1 cellular context compared by ENCODE assay signal in genomic region chr12:56299853-56300643, GRCh38.
A peak's percentile ranks its signal among the peaks of the same experiment; 100 is the strongest.
TF ChIP-seq lines count a peak whose summit lies in the region.

Gene CS, minus strand, starts transcription at chr12:56300330. Its CDS starts 129 bp downstream, at chr12:56300201.

TF ChIP-seq in HepG2, 621 proteins besides CTCF, POLR2A, EP300 and RAD21 (continued from another document and continues in another):
- TF ChIP-seq ETV6 (CRISPR knock-in tag; conservative IDR thresholded peaks at IDR 0.05): 0 out of 2 replicates have a peak, but pooled peaks have one; percentile 23
- 0 out of 2 replicates have a peak, but pooled peaks have one; percentile 68 for TF ChIP-seq THYN1 (CRISPR knock-in tag; IDR thresholded peaks at IDR 0.05; ENCODE audit: borderline replicate concordance, low read depth)
- no peak for TF ChIP-seq MTF1 (CRISPR knock-in tag; IDR thresholded peaks at IDR 0.05)
- peak; percentile 43 for TF ChIP-seq ZNF781 (CRISPR knock-in tag; IDR thresholded peaks at IDR 0.05; ENCODE audit: borderline replicate concordance, not compliant biosample characterization)
- TF ChIP-seq SAP130 (CRISPR knock-in tag; IDR thresholded peaks at IDR 0.05; ENCODE audit: low read depth): peak; percentile 72
- TF ChIP-seq BORCS8-MEF2B (CRISPR knock-in tag; IDR thresholded peaks at IDR 0.05): peak; percentile 11; the same call in 1 of the 2 replicates
- 0 out of 2 replicates have a peak, but pooled peaks have one; percentile 22 for TF ChIP-seq CREB1 (IDR thresholded peaks at IDR 0.05)
- TF ChIP-seq CREB1 (CRISPR knock-in tag; IDR thresholded peaks at IDR 0.05): peak; percentile 49; the same call in 1 of the 2 replicates
- peak; percentile 36; the same call in 1 of the 2 replicates for TF ChIP-seq SRY (CRISPR knock-in tag; IDR thresholded peaks at IDR 0.05)
- no peak for TF ChIP-seq ZNF839 (CRISPR knock-in tag; IDR thresholded peaks at IDR 0.05; ENCODE audit: borderline replicate concordance)
- no peak for TF ChIP-seq NBN (conservative IDR thresholded peaks at IDR 0.05)
- TF ChIP-seq ZNF143 (CRISPR knock-in tag; IDR thresholded peaks at IDR 0.05): no peak
- TF ChIP-seq KDM6A (CRISPR knock-in tag; IDR thresholded peaks at IDR 0.05; ENCODE audit: low read depth): no peak
- TF ChIP-seq ZNF224 (CRISPR knock-in tag; IDR thresholded peaks at IDR 0.05): no peak
- peak; percentile 20; the same call in 1 of the 2 replicates for TF ChIP-seq HNF4A (CRISPR knock-in tag; IDR thresholded peaks at IDR 0.05)
- TF ChIP-seq ARNT2 (CRISPR knock-in tag; IDR thresholded peaks at IDR 0.05; ENCODE audit: low read depth): peak; percentile 64; the same call in 1 of the 2 replicates
- peak; percentile 81 for TF ChIP-seq ZFX (CRISPR knock-in tag; IDR thresholded peaks at IDR 0.05; ENCODE audit: low read depth)
- TF ChIP-seq KLF6 (CRISPR knock-in tag; IDR thresholded peaks at IDR 0.05): 0 out of 2 replicates have a peak, but pooled peaks have one; percentile 24
- no peak for TF ChIP-seq TRIM22 (IDR thresholded peaks at IDR 0.05)
- TF ChIP-seq ZSCAN22 (CRISPR knock-in tag; IDR thresholded peaks at IDR 0.05): peak; percentile 65; the same call in 1 of the 2 replicates
- peak; percentile 63; the same call in 1 of the 2 replicates for TF ChIP-seq ZBTB3 (CRISPR knock-in tag; IDR thresholded peaks at IDR 0.05; ENCODE audit: borderline replicate concordance, low read depth)
- TF ChIP-seq ZNF691 (CRISPR knock-in tag; IDR thresholded peaks at IDR 0.05; ENCODE audit: borderline replicate concordance, low read depth): peak; percentile 78
- no peak for TF ChIP-seq MYNN (CRISPR knock-in tag; IDR thresholded peaks at IDR 0.05; ENCODE audit: low read depth)
- TF ChIP-seq ZFP82 (CRISPR knock-in tag; IDR thresholded peaks at IDR 0.05; ENCODE audit: borderline replicate concordance): 0 out of 2 replicates have a peak, but pooled peaks have one; percentile 50
- TF ChIP-seq DMTF1 (CRISPR knock-in tag; IDR thresholded peaks at IDR 0.05): no peak
- no peak for TF ChIP-seq ZBTB37 (CRISPR knock-in tag; IDR thresholded peaks at IDR 0.05)
- TF ChIP-seq ZNF782 (CRISPR knock-in tag; IDR thresholded peaks at IDR 0.05; ENCODE audit: borderline replicate concordance): peak; percentile 90; the same call in 1 of the 2 replicates
- TF ChIP-seq POGZ (CRISPR knock-in tag; IDR thresholded peaks at IDR 0.05): peak; percentile 47; the same call in 1 of the 2 replicates
- TF ChIP-seq PAX8 (CRISPR knock-in tag; IDR thresholded peaks at IDR 0.05; ENCODE audit: borderline replicate concordance): 0 out of 2 replicates have a peak, but pooled peaks have one; percentile 60
- 0 out of 2 replicates have a peak, but pooled peaks have one; percentile 39 for TF ChIP-seq ZNF850 (CRISPR knock-in tag; conservative IDR thresholded peaks at IDR 0.05)
- 0 out of 2 replicates have a peak, but pooled peaks have one; percentile 60 for TF ChIP-seq ZNF251 (CRISPR knock-in tag; IDR thresholded peaks at IDR 0.05)
- TF ChIP-seq ZNF282 (IDR thresholded peaks at IDR 0.05; ENCODE audit: partially characterized antibody): no peak
- no peak for TF ChIP-seq MAFK (conservative IDR thresholded peaks at IDR 0.05 in 1 of 2, IDR thresholded peaks at IDR 0.05 in 1 of 2; ENCODE audit: low read length in 2 of 2)
- TF ChIP-seq PPARG (CRISPR knock-in tag; conservative IDR thresholded peaks at IDR 0.05): no peak
- TF ChIP-seq ZNF230 (CRISPR knock-in tag; IDR thresholded peaks at IDR 0.05): peak; percentile 83; the same call in 1 of the 2 replicates
- TF ChIP-seq AHDC1 (CRISPR knock-in tag; IDR thresholded peaks at IDR 0.05; ENCODE audit: borderline replicate concordance): no peak
- no peak for TF ChIP-seq NCOA5 (CRISPR knock-in tag; IDR thresholded peaks at IDR 0.05)
- TF ChIP-seq DR1 (CRISPR knock-in tag; IDR thresholded peaks at IDR 0.05): peak; percentile 71
- TF ChIP-seq JUN (CRISPR knock-in tag; IDR thresholded peaks at IDR 0.05): 0 out of 2 replicates have a peak, but pooled peaks have one; percentile 33
- no peak; the same call in 1 of the 2 replicates for TF ChIP-seq ZSCAN9 (CRISPR knock-in tag; IDR thresholded peaks at IDR 0.05; ENCODE audit: borderline replicate concordance)
- 0 out of 2 replicates have a peak, but pooled peaks have one; percentile 50 for TF ChIP-seq MXD3 (CRISPR knock-in tag; IDR thresholded peaks at IDR 0.05)
- TF ChIP-seq ELK4 (CRISPR knock-in tag; IDR thresholded peaks at IDR 0.05; ENCODE audit: borderline replicate concordance): no peak
- no peak for TF ChIP-seq ZFP36L2 (CRISPR knock-in tag; IDR thresholded peaks at IDR 0.05)
- TF ChIP-seq MTERF4 (CRISPR knock-in tag; IDR thresholded peaks at IDR 0.05): no peak
- TF ChIP-seq ZKSCAN8 (CRISPR knock-in tag; IDR thresholded peaks at IDR 0.05; ENCODE audit: borderline replicate concordance): no peak
- peak; percentile 59; the same call in 1 of the 2 replicates for TF ChIP-seq ZNF235 (CRISPR knock-in tag; IDR thresholded peaks at IDR 0.05; ENCODE audit: borderline replicate concordance)
- peak; percentile 18; the same call in 1 of the 2 replicates for TF ChIP-seq ZNF160 (CRISPR knock-in tag; IDR thresholded peaks at IDR 0.05)
- TF ChIP-seq CENPX (CRISPR knock-in tag; IDR thresholded peaks at IDR 0.05): no peak
- TF ChIP-seq SRF (IDR thresholded peaks at IDR 0.05; ENCODE audit: low read depth, low read length): peak; percentile 23; the same call in 1 of the 2 replicates
- peak; percentile 59; the same call in 1 of the 2 replicates for TF ChIP-seq GMEB1 (CRISPR knock-in tag; IDR thresholded peaks at IDR 0.05; ENCODE audit: borderline replicate concordance)
- TF ChIP-seq KDM5A (IDR thresholded peaks at IDR 0.05; ENCODE audit: borderline replicate concordance, low read length): peak; percentile 54; the same call in 1 of the 2 replicates
- peak; percentile 82; the same call in 1 of the 2 replicates for TF ChIP-seq ELF4 (CRISPR knock-in tag; IDR thresholded peaks at IDR 0.05; ENCODE audit: borderline replicate concordance)
- peak; percentile 79 for TF ChIP-seq ZSCAN21 (CRISPR knock-in tag; IDR thresholded peaks at IDR 0.05; ENCODE audit: borderline replicate concordance)
- peak; percentile 67; the same call in 1 of the 2 replicates for TF ChIP-seq TBX3 (IDR thresholded peaks at IDR 0.05; ENCODE audit: borderline replicate concordance)
